ENCODE assay signal across 11 cellular contexts in genomic region chr20:45111799-45112471, GRCh38. TPM values are rescaled to one million over a fixed set of nuclear protein-coding genes. Genes with fewer than 3 reads are reported as not detected.
A peak's percentile ranks its signal among the peaks of the same experiment; 100 is the strongest.
DNase-seq lines count a peak whose midpoint lies in the region; ATAC-seq and TF ChIP-seq lines count a peak whose summit lies in the region.
"Had no signal": no experiment of that assay in that cellular context is flagged by ENCODE, and none has a peak within 500 bp of the region (broad histone marks: within the 10 kb centered on the region; RNA-seq: fewer than 3 reads in every experiment).

No MANE protein-coding gene starts in this region.

- no peak overlapping the region for H3K9ac ChIP-seq in OCI-LY3 (ENCODE audit: low read length)
- H3K9ac ChIP-seq in smooth muscle cell (ENCODE audit: low read depth) = no peak overlapping the region

- no peaks in the 10 kb centered on the region for H3F3A ChIP-seq in smooth muscle cell (ENCODE audit: low read depth)

- DNase-seq in activated CD8-positive, alpha-beta T cell treated with anti-CD3 and anti-CD28 coated beads for 36 hours = peak; percentile 53
- no peak for DNase-seq in activated CD8-positive, alpha-beta T cell treated with anti-CD3 and anti-CD28 coated beads, Interleukin-2, amount 10 ng/mL, durations not matched to agents 7 days and 5 days
- peak; percentile 24 for DNase-seq in fibroblast of pulmonary artery (ENCODE audit: low read depth)
- no peak for DNase-seq in smooth muscle cell (lab: John Stamatoyannopoulos, UW; ENCODE audit: unreplicated experiment)
- no peak for DNase-seq in vagina (ENCODE audit: extremely low spot score in 2 of 2)
- DNase-seq in stomach = no peak
- no peak for DNase-seq in NCI-H510A (lab: John Stamatoyannopoulos, UW)
- DNase-seq: SHP77 treated with DMSO at 0.1 percent for 48 hours had no signal

- H3K79me2 ChIP-seq in OCI-LY3 (ENCODE audit: low read length) (no peaks in the 10 kb centered on the region), smooth muscle cell (ENCODE audit: low read depth) (no peaks in the 10 kb centered on the region)

- peak; percentile 43 for ATAC-seq in activated CD8-positive, alpha-beta T cell treated with anti-CD3 and anti-CD28 coated beads for 36 hours
- no peak for ATAC-seq in activated CD8-positive, alpha-beta T cell treated with anti-CD3 and anti-CD28 coated beads, Interleukin-2, amount 10 ng/mL, durations not matched to agents 7 days and 5 days

- H3K4me3 ChIP-seq in OCI-LY3 (ENCODE audit: low read length) = no peak overlapping the region
- H3K4me3 ChIP-seq in fibroblast of pulmonary artery (replicated peaks; ENCODE audit: low read depth, low read length) = no peak overlapping the region
- no peak overlapping the region for H3K4me3 ChIP-seq in smooth muscle cell
- H3K4me3 ChIP-seq in vagina = no peak overlapping the region
- H3K4me3 ChIP-seq in stomach = no peak overlapping the region

- no peak for TF ChIP-seq EP300 in stomach (IDR thresholded peaks at IDR 0.05)

- H3K27me3 ChIP-seq in OCI-LY3 (ENCODE audit: low read depth, low read length) = no peaks in the 10 kb centered on the region
- no peaks in the 10 kb centered on the region for H3K27me3 ChIP-seq in smooth muscle cell (ENCODE audit: low read depth)
- H3K27me3 ChIP-seq in vagina = no peaks in the 10 kb centered on the region
- H3K27me3 ChIP-seq in stomach = peaks cover 0 to 78% (median 8%) of the 10 kb centered on the region in 3 donors

- H3K27ac Mint-ChIP-seq in activated CD8-positive, alpha-beta T cell treated with anti-CD3 and anti-CD28 coated beads for 36 hours = no peak overlapping the region
- H3K27ac Mint-ChIP-seq in activated CD8-positive, alpha-beta T cell treated with anti-CD3 and anti-CD28 coated beads, Interleukin-2, amount 10 ng/mL, durations not matched to agents 7 days and 5 days = no peak overlapping the region

- peak; percentile 76 for TF ChIP-seq CTCF in activated CD8-positive, alpha-beta T cell treated with anti-CD3 and anti-CD28 coated beads for 36 hours (IDR thresholded peaks at IDR 0.05)
- TF ChIP-seq CTCF in OCI-LY3 (IDR thresholded peaks at IDR 0.05; ENCODE audit: low read depth, low read length) (peak; percentile 95), fibroblast of pulmonary artery (IDR thresholded peaks at IDR 0.05; ENCODE audit: low read length, missing control alignments) (peak; percentile 45), smooth muscle cell (IDR thresholded peaks at IDR 0.05; ENCODE audit: borderline replicate concordance, insufficient read depth, poor library complexity, severe bottlenecking) (peak; percentile 70), vagina (IDR thresholded peaks at IDR 0.05) (peak in 1 of 3 experiments; percentile 15), stomach (IDR thresholded peaks at IDR 0.05) (peak in 3 of 7 experiments; percentile 14 to 39 (median 37))

- no peak overlapping the region for H2AFZ ChIP-seq in OCI-LY3 (ENCODE audit: low read depth, low read length)
- no peak overlapping the region for H2AFZ ChIP-seq in smooth muscle cell (ENCODE audit: low read depth)

- H3K36me3 ChIP-seq in OCI-LY3 (replicated peaks; ENCODE audit: low read depth, low read length) = no peaks in the 10 kb centered on the region
- H3K36me3 ChIP-seq in smooth muscle cell (ENCODE audit: low read depth) = no peaks in the 10 kb centered on the region
- H3K36me3 ChIP-seq in vagina = no peaks in the 10 kb centered on the region
- no peaks in the 10 kb centered on the region for H3K36me3 ChIP-seq in stomach

- peaks cover 10% of the 10 kb centered on the region for H3K4me1 ChIP-seq in OCI-LY3 (ENCODE audit: low read length)
- H3K4me1 ChIP-seq in smooth muscle cell (ENCODE audit: low read depth) = no peaks in the 10 kb centered on the region
- H3K4me1 ChIP-seq in vagina = peaks cover 7% of the 10 kb centered on the region
- peaks cover 0 to 4% (median 0%) of the 10 kb centered on the region in 4 donors for H3K4me1 ChIP-seq in stomach

- H3K4me2 ChIP-seq in OCI-LY3 (ENCODE audit: low read length) (no peak overlapping the region), smooth muscle cell (no peak overlapping the region)

- H4K20me1 ChIP-seq in OCI-LY3 (ENCODE audit: insufficient read depth, low read length) = no peaks in the 10 kb centered on the region
- no peaks in the 10 kb centered on the region for H4K20me1 ChIP-seq in smooth muscle cell (ENCODE audit: low read depth)

- H3K9me3 ChIP-seq in OCI-LY3 (ENCODE audit: insufficient read depth, low read length) (no peaks in the 10 kb centered on the region), smooth muscle cell (replicated peaks; ENCODE audit: low read depth) (no peaks in the 10 kb centered on the region), vagina (no peaks in the 10 kb centered on the region), stomach (no peaks in the 10 kb centered on the region)

- peaks cover 17% of the 10 kb centered on the region for H3K4me1 Mint-ChIP-seq in activated CD8-positive, alpha-beta T cell treated with anti-CD3 and anti-CD28 coated beads for 36 hours (ENCODE audit: low read depth)
- peaks cover 5% of the 10 kb centered on the region for H3K4me1 Mint-ChIP-seq in activated CD8-positive, alpha-beta T cell treated with anti-CD3 and anti-CD28 coated beads, Interleukin-2, amount 10 ng/mL, durations not matched to agents 7 days and 5 days (ENCODE audit: low read depth)

- POLR2A ChIA-PET in activated CD8-positive, alpha-beta T cell treated with anti-CD3 and anti-CD28 coated beads for 36 hours (lab: Charles Lee) = no interaction called here
- POLR2A ChIA-PET in activated CD8-positive, alpha-beta T cell treated with anti-CD3 and anti-CD28 coated beads, Interleukin-2, amount 10 ng/mL, durations not matched to agents 7 days and 5 days (lab: Charles Lee) = interaction anchor here (0.5 to 1.6 kb wide), 2 partner anchors 15 to 564 kb away, joined by 4 read pairs; no protein-coding TSS in a partner anchor

- TF ChIP-seq POLR2A in vagina (IDR thresholded peaks at IDR 0.05) = no peak
- TF ChIP-seq POLR2A in stomach (IDR thresholded peaks at IDR 0.05) = no peak

- H3K36me3 Mint-ChIP-seq in activated CD8-positive, alpha-beta T cell treated with anti-CD3 and anti-CD28 coated beads for 36 hours (ENCODE audit: low read depth) = no peaks in the 10 kb centered on the region
- H3K36me3 Mint-ChIP-seq in activated CD8-positive, alpha-beta T cell treated with anti-CD3 and anti-CD28 coated beads, Interleukin-2, amount 10 ng/mL, durations not matched to agents 7 days and 5 days (ENCODE audit: low read depth) = no peaks in the 10 kb centered on the region

- intact Hi-C loops in activated CD8-positive, alpha-beta T cell treated with anti-CD3 and anti-CD28 coated beads for 36 hours (cut with micrococcal nuclease) = no loop called here
- intact Hi-C loops in vagina (cut with DNase I) (no loop called here), stomach (cut with DNase I; ENCODE audit: low total_unique reads) (no loop called here)

- H3K9me3 Mint-ChIP-seq in activated CD8-positive, alpha-beta T cell treated with anti-CD3 and anti-CD28 coated beads for 36 hours = no peaks in the 10 kb centered on the region
- no peaks in the 10 kb centered on the region for H3K9me3 Mint-ChIP-seq in activated CD8-positive, alpha-beta T cell treated with anti-CD3 and anti-CD28 coated beads, Interleukin-2, amount 10 ng/mL, durations not matched to agents 7 days and 5 days (ENCODE audit: insufficient read depth)

- no peak overlapping the region for H3K4me3 Mint-ChIP-seq in activated CD8-positive, alpha-beta T cell treated with anti-CD3 and anti-CD28 coated beads for 36 hours
- no peak overlapping the region for H3K4me3 Mint-ChIP-seq in activated CD8-positive, alpha-beta T cell treated with anti-CD3 and anti-CD28 coated beads, Interleukin-2, amount 10 ng/mL, durations not matched to agents 7 days and 5 days

- CTCF ChIA-PET in activated CD8-positive, alpha-beta T cell treated with anti-CD3 and anti-CD28 coated beads for 36 hours (lab: Charles Lee) = interaction anchor here (0.7 to 10.4 kb wide), 31 partner anchors 8 to 326 kb away, joined by 3 to 117 read pairs (median 4); partner anchors contain the start of genes KCNS1 and TOMM34
- CTCF ChIA-PET in activated CD8-positive, alpha-beta T cell treated with anti-CD3 and anti-CD28 coated beads, Interleukin-2, amount 10 ng/mL, durations not matched to agents 7 days and 5 days (lab: Charles Lee) = interaction anchor here (0.6 to 11.6 kb wide), 22 partner anchors 8 to 182 kb away, joined by 3 to 144 read pairs (median 5); partner anchors contain the start of genes KCNS1 and WFDC12

- H3K27me3 Mint-ChIP-seq in activated CD8-positive, alpha-beta T cell treated with anti-CD3 and anti-CD28 coated beads for 36 hours = no peaks in the 10 kb centered on the region
- H3K27me3 Mint-ChIP-seq in activated CD8-positive, alpha-beta T cell treated with anti-CD3 and anti-CD28 coated beads, Interleukin-2, amount 10 ng/mL, durations not matched to agents 7 days and 5 days (ENCODE audit: low read depth) = peaks cover 12% of the 10 kb centered on the region

- no peak overlapping the region for H3K27ac ChIP-seq in OCI-LY3 (ENCODE audit: low read length)
- no peak overlapping the region for H3K27ac ChIP-seq in smooth muscle cell (ENCODE audit: low read depth)
- no peak overlapping the region for H3K27ac ChIP-seq in vagina
- H3K27ac ChIP-seq in stomach = no peak overlapping the region

- WGBS in smooth muscle cell (ENCODE audit: low lambda C conversion rate) = 62% methylated on average over 17 of the region's 17 CpGs
- WGBS in stomach, 5 donors = 39 to 48% (median 44%) methylated on average over 17 of the region's 17 CpGs

RNA-seq across cellular contexts. Expression of gene WFDC5, which starts 3.0 kb away (rescaled TPM):
- total RNA-seq in activated CD8-positive, alpha-beta T cell treated with anti-CD3 and anti-CD28 coated beads for 36 hours = not detected
- total RNA-seq in activated CD8-positive, alpha-beta T cell treated with anti-CD3 and anti-CD28 coated beads, Interleukin-2, amount 10 ng/mL, durations not matched to agents 7 days and 5 days = not detected
- total RNA-seq in smooth muscle cell = not detected in 2 replicates
- polyA plus RNA-seq in smooth muscle cell = not detected in 2 replicates
- 6.1 TPM for total RNA-seq in vagina
- not detected for total RNA-seq in stomach
- polyA plus RNA-seq in stomach = 1 to 10 TPM in 1 of 3 donors, not detected in 2; 3.7 TPM
- total RNA-seq: omental fat pad, temporal lobe had no signal

RNA-seq across cellular contexts. Expression of gene KCNS1, which starts 11.0 kb away (rescaled TPM):
- under 1 TPM; 0.38 to 0.54 TPM for total RNA-seq in activated CD8-positive, alpha-beta T cell treated with anti-CD3 and anti-CD28 coated beads for 36 hours
- total RNA-seq in activated CD8-positive, alpha-beta T cell treated with anti-CD3 and anti-CD28 coated beads, Interleukin-2, amount 10 ng/mL, durations not matched to agents 7 days and 5 days = under 1 TPM; 0.05 to 0.11 TPM
- total RNA-seq in smooth muscle cell (0.49 and 1.4 TPM in 2 replicates), vagina (not detected), stomach (not detected)
- polyA plus RNA-seq in smooth muscle cell (0.35 and 1.8 TPM in 2 replicates), stomach (under 1 TPM in 1 of 3 donors, not detected in 2; 0.30 TPM)

RNA-seq across cellular contexts. Expression of gene WFDC12, which starts 12.3 kb away (rescaled TPM):
- total RNA-seq in activated CD8-positive, alpha-beta T cell treated with anti-CD3 and anti-CD28 coated beads for 36 hours = not detected
- not detected for total RNA-seq in activated CD8-positive, alpha-beta T cell treated with anti-CD3 and anti-CD28 coated beads, Interleukin-2, amount 10 ng/mL, durations not matched to agents 7 days and 5 days
- total RNA-seq in smooth muscle cell = not detected in 2 replicates
- polyA plus RNA-seq in smooth muscle cell = not detected in 2 replicates
- total RNA-seq in vagina = 4.4 TPM
- total RNA-seq in stomach = not detected
- polyA plus RNA-seq in stomach = under 1 TPM in 1 of 3 donors, not detected in 2; 0.15 TPM
- total RNA-seq: omental fat pad, temporal lobe had no signal

Comparison
In these comparisons a context has a peak if more than half of its experiments do, and no peak if none do; other contexts are left out.
1. DNase-seq: peak in activated CD8-positive, alpha-beta T cell treated with anti-CD3 and anti-CD28 coated beads for 36 hours (single experiment) and fibroblast of pulmonary artery (single experiment); none in activated CD8-positive, alpha-beta T cell treated with anti-CD3 and anti-CD28 coated beads, Interleukin-2, amount 10 ng/mL, durations not matched to agents 7 days and 5 days (single experiment), smooth muscle cell (single experiment), vagina (0 of 2), stomach (single experiment) and NCI-H510A (single experiment).